11 cellular contexts compared by ENCODE assay signal in genomic region chr2:101999122-101999789, GRCh38. TPM values are rescaled to one million over a fixed set of nuclear protein-coding genes. Genes with fewer than 3 reads are reported as not detected.
DNase-seq lines count a peak whose midpoint lies in the region; TF ChIP-seq lines count a peak whose summit lies in the region.
"Had no signal": no experiment of that assay in that cellular context is flagged by ENCODE, and none has a peak within 500 bp of the region (broad histone marks: within the 10 kb centered on the region; RNA-seq: fewer than 3 reads in every experiment).

No MANE protein-coding gene starts in this region.

- in situ Hi-C loops in mammary epithelial cell (cut with MboI; ENCODE audit: low sequenced_read_pairs in 2 of 2), result no loop called here

- BruUV-seq in mammary epithelial cell (replicated peaks; lab: Mats Ljungman, UMichigan), result no TSS peak

- CTCF ChIA-PET in mammary epithelial cell (lab: Charles Lee; ENCODE audit: low non-redundant PET), result interaction anchor here (0.6 kb wide), 1 partner anchor 444 kb away, joined by 4 read pairs; no protein-coding TSS in a partner anchor

- H3K4me2 ChIP-seq in mammary epithelial cell (ENCODE audit: insufficient read depth, low read depth, low read length), result peak overlapping the region; percentile 8

- H3K4me1 ChIP-seq in mammary epithelial cell (ENCODE audit: insufficient read depth, low read length), result peaks cover 41% of the 10 kb centered on the region

- intact Hi-C loops in mammary epithelial cell (cut with micrococcal nuclease), result loop anchor here (2.0 kb wide), 1 partner anchor 14 kb away; no protein-coding TSS in a partner anchor

- dilution Hi-C loops in mammary epithelial cell (cut with HindIII; ENCODE audit: low sequenced_read_pairs), result no loop called here

- H3K4me3 ChIP-seq in HL-60 (replicated peaks; ENCODE audit: insufficient read depth, low read length) (no peak overlapping the region), mammary epithelial cell (replicated peaks in 1 of 3; ENCODE audit: insufficient read depth in 1 of 3, low read depth in 2 of 3, low read length in 3 of 3) (no peak overlapping the region)

- H2AFZ ChIP-seq in mammary epithelial cell (ENCODE audit: low read depth, low read length), result peak overlapping the region; percentile 49

- no peaks in the 10 kb centered on the region for H4K20me1 ChIP-seq in mammary epithelial cell (ENCODE audit: insufficient read depth, low read length)

- H3K27ac ChIP-seq in HL-60 (replicated peaks) (0 out of 2 replicates have a peak overlapping the region, but pooled peaks have one; percentile 11), mammary epithelial cell (ENCODE audit: insufficient read depth, low read depth, low read length) (peak overlapping the region; percentile 72)

- no peaks in the 10 kb centered on the region for H3K9me3 ChIP-seq in mammary epithelial cell (replicated peaks; ENCODE audit: insufficient read depth, low read length)

- H3K27me3 ChIP-seq in HL-60 (ENCODE audit: insufficient read depth, poor library complexity, severe bottlenecking) (no peaks in the 10 kb centered on the region), mammary epithelial cell (ENCODE audit: insufficient read depth, low read length) (no peaks in the 10 kb centered on the region)

- H3K79me2 ChIP-seq in mammary epithelial cell (ENCODE audit: insufficient read depth, low read length), result no peaks in the 10 kb centered on the region

- H3K9ac ChIP-seq in mammary epithelial cell (ENCODE audit: insufficient read depth, low read length), result peak overlapping the region; percentile 22

- 97% methylated on average over 5 of the region's 5 CpGs for WGBS in mammary epithelial cell (ENCODE audit: low coverage, missing lambda C conversion rate)

- no peaks in the 10 kb centered on the region for H3K36me3 ChIP-seq in mammary epithelial cell (ENCODE audit: insufficient read depth, low read length)

- DNase-seq in activated CD4-positive, alpha-beta T cell treated with anti-CD3 and anti-CD28 coated beads, Interleukin-2, amount 50 U/mL, for 24 hours (ENCODE audit: low read depth in 1 of 2, low spot score in 1 of 2), result peak; percentile 24 to 31
- DNase-seq in activated CD4-positive, alpha-beta T cell treated with anti-CD3 and anti-CD28 coated beads, Interleukin-2, amount 50 U/mL, for 1 hour, result no peak
- peak; percentile 42 to 70 for DNase-seq in HL-60 (ENCODE audit: low read depth in 1 of 2, low spot score in 1 of 2)
- DNase-seq in mammary epithelial cell, result peak; percentile 73
- peak; percentile 37 to 39 for DNase-seq in stimulated activated CD4-positive, alpha-beta T cell treated with anti-CD3 and anti-CD28 coated beads, Interleukin-2, amount 100 ng/mL, for 24 hours
- DNase-seq in pons (ENCODE audit: low spot score), result no peak
- DNase-seq in OCI-M1 (lab: John Stamatoyannopoulos, UW), result no peak
- no peak for DNase-seq in DMS79 (lab: John Stamatoyannopoulos, UW)
- DNase-seq: amygdala, H9 had no signal

- no peak for TF ChIP-seq CTCF in HL-60 (IDR thresholded peaks at IDR 0.05; ENCODE audit: insufficient read depth, low read length)
- no peak for TF ChIP-seq CTCF in mammary epithelial cell (conservative IDR thresholded peaks at IDR 0.05 in 1 of 2, IDR thresholded peaks at IDR 0.05 in 1 of 2; ENCODE audit: extremely low read depth in 1 of 2, insufficient read depth in 1 of 2, low read depth in 1 of 2, low read length in 2 of 2)

RNA-seq across cellular contexts. Expression of gene IL1R2, which starts 7.5 kb away (rescaled TPM):
- 1 to 10 TPM in 1 of 2 donors, under 1 TPM in 1; 0.50 to 3.1 TPM for total RNA-seq in mammary epithelial cell
- polyA plus RNA-seq in mammary epithelial cell, result 6.9 TPM
- polyA minus RNA-seq in mammary epithelial cell, result 8.1 TPM
- total RNA-seq: H9, mesothelial cell of epicardium had no signal

Comparison
In these comparisons a context has a peak if more than half of its experiments do, and no peak if none do; other contexts are left out.
1. DNase-seq: peak in activated CD4-positive, alpha-beta T cell treated with anti-CD3 and anti-CD28 coated beads, Interleukin-2, amount 50 U/mL, for 24 hours (2 of 2), HL-60 (2 of 2), mammary epithelial cell (single experiment) and stimulated activated CD4-positive, alpha-beta T cell treated with anti-CD3 and anti-CD28 coated beads, Interleukin-2, amount 100 ng/mL, for 24 hours (2 of 2); none in activated CD4-positive, alpha-beta T cell treated with anti-CD3 and anti-CD28 coated beads, Interleukin-2, amount 50 U/mL, for 1 hour (single experiment), pons (single experiment), OCI-M1 (single experiment) and DMS79 (single experiment).